In the genomic region with DNA sequence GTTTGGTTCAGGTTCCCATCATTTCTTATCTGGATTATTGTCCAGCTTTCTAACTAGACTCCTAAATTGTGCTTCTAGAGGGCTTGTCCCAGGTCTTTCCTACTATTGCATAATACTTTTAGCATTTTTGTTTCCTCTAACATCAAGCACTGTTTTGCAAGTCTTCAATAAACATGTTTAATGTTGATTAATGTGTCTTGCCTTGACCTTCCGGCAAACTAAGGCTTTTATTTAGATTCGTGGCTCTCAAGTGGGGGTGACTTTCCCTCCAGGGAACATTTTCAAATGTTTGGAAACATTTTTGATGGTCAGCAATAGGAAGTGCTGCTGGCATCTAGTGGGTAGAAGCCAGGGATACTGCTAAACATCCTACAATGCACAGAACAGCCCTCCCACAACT, we compare ENCODE assay signal across 27 cellular contexts.
A peak's percentile ranks its signal among the peaks of the same experiment; 100 is the strongest.
DNase-seq lines count a peak whose midpoint lies in the region; ATAC-seq, FAIRE-seq and TF ChIP-seq lines count a peak whose summit lies in the region.
"Had no signal": no experiment of that assay in that cellular context is flagged by ENCODE, and none has a peak within 500 bp of the region (broad histone marks: within the 10 kb centered on the region; RNA-seq: fewer than 3 reads in every experiment).

No MANE protein-coding gene starts in this region.

- no peaks in the 10 kb centered on the region for H3K4me1 ChIP-seq in effector memory CD4-positive, alpha-beta T cell (ENCODE audit: control insufficient read depth, insufficient read depth, low read length, poor library complexity, severe bottlenecking)
- H3K4me1 ChIP-seq: parathyroid adenoma had no signal

- CTCF ChIA-PET in activated B cell treated with CpG ODN at 0.5 μM for 24 hours (lab: Charles Lee) (no interaction called here), HEK293T (lab: Yijun Ruan, JAX) (interaction anchor here (1.2 kb wide), 1 partner anchor 16 kb away, joined by 4 read pairs; no protein-coding TSS in a partner anchor)
- CTCF ChIA-PET in activated CD8-positive, alpha-beta memory T cell treated with anti-CD3 and anti-CD28 coated beads, Interleukin-2, amount 10 ng/mL, durations not matched to agents 7 days and 5 days (lab: Charles Lee), result no interaction called here

- no peaks in the 10 kb centered on the region for H3K9me3 ChIP-seq in effector memory CD4-positive, alpha-beta T cell (ENCODE audit: control insufficient read depth, low read length)
- H3K9me3 ChIP-seq: heart left ventricle, thoracic aorta had no signal

- H3K27ac Mint-ChIP-seq in CD14-positive monocyte (peak overlapping the region in 6 of 7 donors; percentile 7 to 77 (median 28)), activated B cell treated with CpG ODN at 0.5 μM for 24 hours (peak overlapping the region; percentile 46), naive B cell (peak overlapping the region in 5 of 6 donors; percentile 22 to 79 (median 57))
- no peak overlapping the region for H3K27ac Mint-ChIP-seq in activated CD8-positive, alpha-beta memory T cell treated with anti-CD3 and anti-CD28 coated beads, Interleukin-2, amount 10 ng/mL, durations not matched to agents 7 days and 5 days
- H3K27ac Mint-ChIP-seq: activated CD4-positive, alpha-beta memory T cell treated with anti-CD3 and anti-CD28 coated beads, Interleukin-2, amount 10 ng/mL, durations not matched to agents 7 days and 5 days; activated naive CD4-positive, alpha-beta T cell treated with anti-CD3 and anti-CD28 coated beads, Interleukin-2, amount 50 U/mL, for 72 hours; dendritic cell treated with granulocyte-macrophage colony-stimulating factor and Interleukin-4, amounts not matched to agents 40 ng/mL and 50 ng/mL, for 4 days; T-helper 1 cell treated with Interleukin-12 subunit alpha and Interleukin-12 subunit beta and Interleukin-4 antibody, amounts not matched to agents 30 μg/mL and 1 μg/mL, for 36 hours had no signal

- H3K4me3 Mint-ChIP-seq in CD14-positive monocyte, result peak overlapping the region in 1 of 2 donors; percentile 29
- peak overlapping the region; percentile 20 for H3K4me3 Mint-ChIP-seq in activated B cell treated with CpG ODN at 0.5 μM for 24 hours
- H3K4me3 Mint-ChIP-seq in naive B cell, result peak overlapping the region in 3 of 8 donors; percentile 11 to 65 (median 35)
- H3K4me3 Mint-ChIP-seq in activated CD8-positive, alpha-beta memory T cell treated with anti-CD3 and anti-CD28 coated beads, Interleukin-2, amount 10 ng/mL, durations not matched to agents 7 days and 5 days, result no peak overlapping the region
- H3K4me3 Mint-ChIP-seq: activated CD4-positive, alpha-beta memory T cell treated with anti-CD3 and anti-CD28 coated beads, Interleukin-2, amount 10 ng/mL, durations not matched to agents 7 days and 5 days; dendritic cell treated with granulocyte-macrophage colony-stimulating factor and Interleukin-4, amounts not matched to agents 40 ng/mL and 50 ng/mL, for 4 days; neural crest cell; T-helper 1 cell treated with Interleukin-12 subunit alpha and Interleukin-12 subunit beta and Interleukin-4 antibody, amounts not matched to agents 30 μg/mL and 1 μg/mL, for 36 hours had no signal

- H3K36me3 ChIP-seq in effector memory CD4-positive, alpha-beta T cell (ENCODE audit: control insufficient read depth, insufficient read depth, low read length), result no peaks in the 10 kb centered on the region
- H3K36me3 ChIP-seq: heart left ventricle, thoracic aorta had no signal

- no peak for TF ChIP-seq CTCF in CD14-positive monocyte (IDR thresholded peaks at IDR 0.05)
- no peak for TF ChIP-seq CTCF in activated B cell treated with CpG ODN at 0.5 μM for 24 hours (IDR thresholded peaks at IDR 0.05)
- no peak for TF ChIP-seq CTCF in fibroblast of mammary gland (conservative IDR thresholded peaks at IDR 0.05; ENCODE audit: control insufficient read depth, insufficient read depth, low read depth, low read length)

- H3K27me3 Mint-ChIP-seq in CD14-positive monocyte (ENCODE audit: low read depth in 3 of 3) (peaks cover 0 to 2% (median 0%) of the 10 kb centered on the region in 3 donors), activated B cell treated with CpG ODN at 0.5 μM for 24 hours (peaks cover 2% of the 10 kb centered on the region), naive B cell (peaks cover 5 to 12% (median 11%) of the 10 kb centered on the region in 3 donors)
- peaks cover 7% of the 10 kb centered on the region for H3K27me3 Mint-ChIP-seq in activated CD8-positive, alpha-beta memory T cell treated with anti-CD3 and anti-CD28 coated beads, Interleukin-2, amount 10 ng/mL, durations not matched to agents 7 days and 5 days
- H3K27me3 Mint-ChIP-seq: activated CD4-positive, alpha-beta memory T cell treated with anti-CD3 and anti-CD28 coated beads, Interleukin-2, amount 10 ng/mL, durations not matched to agents 7 days and 5 days; dendritic cell treated with granulocyte-macrophage colony-stimulating factor and Interleukin-4, amounts not matched to agents 40 ng/mL and 50 ng/mL, for 4 days had no signal

- TF ChIP-seq POLR2A in GM12892 (IDR thresholded peaks at IDR 0.05; ENCODE audit: low read depth, low read length), result no peak

- no peak for DNase-seq in CD14-positive monocyte (ENCODE audit: low spot score)
- DNase-seq in activated B cell treated with CpG ODN at 0.5 μM for 24 hours, result no peak
- peak; percentile 14 for DNase-seq in fibroblast of mammary gland (ENCODE audit: low read depth)
- no peak for DNase-seq in naive B cell
- no peak for DNase-seq in effector memory CD4-positive, alpha-beta T cell
- no peak for DNase-seq in GM12892 (ENCODE audit: insufficient read length)
- DNase-seq in activated CD8-positive, alpha-beta memory T cell treated with anti-CD3 and anti-CD28 coated beads, Interleukin-2, amount 10 ng/mL, durations not matched to agents 7 days and 5 days, result no peak
- no peak for DNase-seq in HEK293T (ENCODE audit: extremely low spot score)
- DNase-seq: activated CD4-positive, alpha-beta memory T cell treated with anti-CD3 and anti-CD28 coated beads, Interleukin-2, amount 10 ng/mL, durations not matched to agents 7 days and 5 days; activated CD4-positive, alpha-beta T cell treated with anti-CD3 and anti-CD28 coated beads for 1 hour; aorta; central memory CD4-positive, alpha-beta T cell; DMS53; GOT3; NCI-H1436; NCI-H2107; NCI-H446 treated with DMSO at 0.1 percent for 48 hours; right cardiac atrium; stimulated activated naive CD4-positive, alpha-beta T cell treated with Interleukin-2 at 50 U/mL for 16 hours had no signal

- H3K27ac ChIP-seq in effector memory CD4-positive, alpha-beta T cell (ENCODE audit: insufficient read depth, low read length, poor library complexity, severe bottlenecking), result no peak overlapping the region
- H3K27ac ChIP-seq: parathyroid adenoma had no signal

- FAIRE-seq in GM12892 (lab: Jason Lieb, UNC), result no peak

- no peak overlapping the region for H3K4me3 ChIP-seq in fibroblast of mammary gland (ENCODE audit: control insufficient read depth, low read depth, low read length)
- no peak overlapping the region for H3K4me3 ChIP-seq in effector memory CD4-positive, alpha-beta T cell (ENCODE audit: insufficient read depth, low read depth, low read length, poor library complexity, severe bottlenecking)
- H3K4me3 ChIP-seq: heart left ventricle, lung, thoracic aorta had no signal

- ATAC-seq in activated B cell treated with CpG ODN at 0.5 μM for 24 hours (ENCODE audit: low read depth), result no peak
- no peak for ATAC-seq in naive B cell (ENCODE audit: low read depth in 2 of 2)
- ATAC-seq in activated CD8-positive, alpha-beta memory T cell treated with anti-CD3 and anti-CD28 coated beads, Interleukin-2, amount 10 ng/mL, durations not matched to agents 7 days and 5 days, result no peak
- ATAC-seq: activated naive CD4-positive, alpha-beta T cell treated with anti-CD3 and anti-CD28 coated beads, Interleukin-2, amount 50 U/mL, for 72 hours; right cardiac atrium had no signal

- H3K9me3 Mint-ChIP-seq in CD14-positive monocyte, result peaks cover 0 to 3% (median 0%) of the 10 kb centered on the region in 7 donors
- H3K9me3 Mint-ChIP-seq in activated B cell treated with CpG ODN at 0.5 μM for 24 hours, result no peaks in the 10 kb centered on the region
- H3K9me3 Mint-ChIP-seq in naive B cell, result peaks cover 0 to 5% (median 2%) of the 10 kb centered on the region in 7 donors
- no peaks in the 10 kb centered on the region for H3K9me3 Mint-ChIP-seq in activated CD8-positive, alpha-beta memory T cell treated with anti-CD3 and anti-CD28 coated beads, Interleukin-2, amount 10 ng/mL, durations not matched to agents 7 days and 5 days (ENCODE audit: low read depth)
- H3K9me3 Mint-ChIP-seq: activated CD4-positive, alpha-beta memory T cell treated with anti-CD3 and anti-CD28 coated beads, Interleukin-2, amount 10 ng/mL, durations not matched to agents 7 days and 5 days; dendritic cell treated with granulocyte-macrophage colony-stimulating factor and Interleukin-4, amounts not matched to agents 40 ng/mL and 50 ng/mL, for 4 days; neural crest cell; T-helper 1 cell treated with Interleukin-12 subunit alpha and Interleukin-12 subunit beta and Interleukin-4 antibody, amounts not matched to agents 30 μg/mL and 1 μg/mL, for 36 hours had no signal

- peaks cover 43% of the 10 kb centered on the region for H3K4me1 Mint-ChIP-seq in CD14-positive monocyte
- peaks cover 27% of the 10 kb centered on the region for H3K4me1 Mint-ChIP-seq in activated B cell treated with CpG ODN at 0.5 μM for 24 hours
- H3K4me1 Mint-ChIP-seq in naive B cell, result peaks cover 16 to 24% (median 22%) of the 10 kb centered on the region in 3 donors
- H3K4me1 Mint-ChIP-seq in activated CD8-positive, alpha-beta memory T cell treated with anti-CD3 and anti-CD28 coated beads, Interleukin-2, amount 10 ng/mL, durations not matched to agents 7 days and 5 days, result no peaks in the 10 kb centered on the region
- H3K4me1 Mint-ChIP-seq: activated CD4-positive, alpha-beta memory T cell treated with anti-CD3 and anti-CD28 coated beads, Interleukin-2, amount 10 ng/mL, durations not matched to agents 7 days and 5 days; neural crest cell had no signal

- peaks cover 0 to 2% of the 10 kb centered on the region in 2 donors for H3K36me3 Mint-ChIP-seq in CD14-positive monocyte
- H3K36me3 Mint-ChIP-seq in activated B cell treated with CpG ODN at 0.5 μM for 24 hours (ENCODE audit: low read depth), result no peaks in the 10 kb centered on the region
- peaks cover 0 to 10% of the 10 kb centered on the region in 2 donors for H3K36me3 Mint-ChIP-seq in naive B cell
- no peaks in the 10 kb centered on the region for H3K36me3 Mint-ChIP-seq in activated CD8-positive, alpha-beta memory T cell treated with anti-CD3 and anti-CD28 coated beads, Interleukin-2, amount 10 ng/mL, durations not matched to agents 7 days and 5 days
- H3K36me3 Mint-ChIP-seq: activated naive CD4-positive, alpha-beta T cell treated with anti-CD3 and anti-CD28 coated beads, Interleukin-2, amount 50 U/mL, for 72 hours had no signal

- POLR2A ChIA-PET in activated B cell treated with CpG ODN at 0.5 μM for 24 hours (lab: Charles Lee) (no interaction called here), HEK293T (lab: Yijun Ruan, JAX) (no interaction called here)

- no peaks in the 10 kb centered on the region for H3K27me3 ChIP-seq in effector memory CD4-positive, alpha-beta T cell (replicated peaks; ENCODE audit: control insufficient read depth, insufficient read depth, low read length, poor library complexity, severe bottlenecking)
- H3K27me3 ChIP-seq: heart left ventricle had no signal

- intact Hi-C loops in CD14-positive monocyte (cut with micrococcal nuclease), result no loop called here
- intact Hi-C loops in activated B cell treated with CpG ODN at 0.5 μM for 24 hours (cut with micrococcal nuclease), result no loop called here

TF ChIP-seq in HEK293T, 16 proteins besides CTCF, POLR2A, EP300 and RAD21 (continues in another document):
- TF ChIP-seq L3MBTL2 (conservative IDR thresholded peaks at IDR 0.05), result no peak
